Comparison of ENCODE assay signal across 1 cellular context in the genomic region with DNA sequence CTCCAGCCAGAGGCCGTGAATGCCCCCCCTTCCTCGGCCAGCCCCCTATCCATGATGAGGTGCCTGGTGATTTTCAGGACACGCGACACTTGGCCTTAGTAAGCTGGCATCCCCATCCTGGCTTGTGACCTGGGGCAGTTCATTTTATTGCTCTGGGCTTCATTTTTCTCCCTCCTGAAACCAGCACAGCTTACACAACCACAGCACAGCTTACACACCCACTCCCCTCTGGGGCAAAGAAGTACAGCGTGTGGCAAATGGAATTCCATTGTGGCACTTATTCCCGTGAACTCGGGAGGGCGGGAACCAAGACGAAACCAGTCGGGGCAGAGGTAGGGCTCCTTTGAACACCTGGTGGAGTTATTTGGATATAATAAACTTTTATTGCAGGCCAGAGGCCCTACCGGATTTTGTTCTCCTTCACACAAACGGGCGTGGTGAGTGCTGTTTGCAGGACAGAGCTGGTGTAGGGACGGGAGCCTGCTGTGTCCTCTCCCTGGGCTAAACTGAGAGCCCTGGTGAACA.
TF ChIP-seq lines count a peak whose summit lies in the region.

No MANE protein-coding gene starts in this region.

TF ChIP-seq in IMR-90, 13 proteins besides CTCF, POLR2A, EP300 and RAD21:
- no peak for TF ChIP-seq MAZ (IDR thresholded peaks at IDR 0.05; ENCODE audit: borderline replicate concordance, low read depth, low read length)
- no peak for TF ChIP-seq RFX5 (IDR thresholded peaks at IDR 0.05; ENCODE audit: low read depth, low read length)
- no peak for TF ChIP-seq SMC3 (IDR thresholded peaks at IDR 0.05; ENCODE audit: low read depth, low read length)
- peak; percentile 19; the same call in 1 of the 2 replicates for TF ChIP-seq CEBPB (IDR thresholded peaks at IDR 0.05; ENCODE audit: low read depth, low read length)
- TF ChIP-seq RCOR1 (IDR thresholded peaks at IDR 0.05; ENCODE audit: insufficient replicate concordance, low read length): no peak
